In genomic region chr12:47507221-47507620, GRCh38 we compare ENCODE assay signal across 18 cellular contexts.
DNase-seq lines count a peak whose midpoint lies in the region; ATAC-seq and TF ChIP-seq lines count a peak whose summit lies in the region.
"Had no signal": no experiment of that assay in that cellular context is flagged by ENCODE, and none has a peak within 500 bp of the region (broad histone marks: within the 10 kb centered on the region; RNA-seq: fewer than 3 reads in every experiment).

No MANE protein-coding gene starts in this region.

- TF ChIP-seq CTCF in fibroblast of the aortic adventitia (IDR thresholded peaks at IDR 0.05; ENCODE audit: insufficient read depth, low read length), result no peak

- no peak overlapping the region for H3K4me3 ChIP-seq in fibroblast of the aortic adventitia (ENCODE audit: low read depth, low read length)
- H3K4me3 ChIP-seq: SK-N-MC had no signal

- no peak for ATAC-seq in HG02870 (IDR thresholded peaks at IDR 0.05; ENCODE audit: unreplicated experiment)

- DNase-seq in ELR (ENCODE audit: low read depth) (peak; percentile 23), NCI-H226 (peak; percentile 53), fibroblast of the aortic adventitia (ENCODE audit: low read depth) (peak; percentile 29), cortex of kidney (lab: John Stamatoyannopoulos, UW) (no peak), SW480 (ENCODE audit: low spot score) (no peak), H4 (ENCODE audit: low spot score) (no peak)
- DNase-seq: ACHN, DMS 273 treated with DMSO at 0.1 percent for 48 hours, GOT3, KBM-7, MV-4-11, NCI-H1694 treated with DMSO at 0.1 percent for 48 hours, NCI-H2107, NCI-H510A treated with DMSO at 0.1 percent for 48 hours, NCI-H774, Right ventricle myocardium superior had no signal

Comparison
In these comparisons a context has a peak if more than half of its experiments do, and no peak if none do; other contexts are left out.
1. DNase-seq: peak in ELR (single experiment), NCI-H226 (single experiment) and fibroblast of the aortic adventitia (single experiment); none in cortex of kidney (single experiment), SW480 (single experiment) and H4 (single experiment).